ENCODE assay signal across 25 cellular contexts in genomic region chrX:29039501-29039900, GRCh38.
"Had no signal": no experiment of that assay in that cellular context is flagged by ENCODE, and none has a peak within 500 bp of the region (broad histone marks: within the 10 kb centered on the region; RNA-seq: fewer than 3 reads in every experiment).

No MANE protein-coding gene starts in this region.

- H3K27ac Mint-ChIP-seq: immature natural killer cell; naive B cell; natural killer cell; stimulated activated naive CD8-positive, alpha-beta T cell treated with anti-CD3 and anti-CD28 coated beads, Interleukin-15, Interleukin-2, amounts not matched to agents 100 ng/mL and 50 ng/mL, for 24 hours; type B pancreatic cell had no signal

- H3K9me3 Mint-ChIP-seq: natural killer cell; stimulated activated naive CD8-positive, alpha-beta T cell treated with anti-CD3 and anti-CD28 coated beads, Interleukin-15, Interleukin-2, amounts not matched to agents 100 ng/mL and 50 ng/mL, for 24 hours; type B pancreatic cell had no signal

- H3K27ac ChIP-seq: lower lobe of right lung, neutrophil, parathyroid adenoma, psoas muscle, skin epidermis, suprapubic skin, thoracic aorta, tibial artery, uterus had no signal

- H3K4me1 Mint-ChIP-seq: immature natural killer cell, naive B cell, natural killer cell had no signal

- H3K9me3 ChIP-seq: lower lobe of right lung, neutrophil, psoas muscle, suprapubic skin, thoracic aorta, tibial artery, uterus had no signal

- H3K79me2 ChIP-seq: parathyroid adenoma had no signal

- H3K36me3 ChIP-seq: lower lobe of right lung, neutrophil, suprapubic skin, thoracic aorta, tibial artery, uterus had no signal

- H2AFZ ChIP-seq: parathyroid adenoma had no signal

- H3K4me3 ChIP-seq: lower lobe of right lung, psoas muscle, skin epidermis, suprapubic skin, thoracic aorta, tibial artery, uterus had no signal

- H3K27me3 ChIP-seq: neutrophil, suprapubic skin, tibial artery, uterus had no signal

- H3K9ac ChIP-seq: parathyroid adenoma had no signal

- H3K36me3 Mint-ChIP-seq: naive B cell, natural killer cell, type B pancreatic cell had no signal

- ATAC-seq: lower lobe of right lung, natural killer cell, psoas muscle, sciatic nerve had no signal

- H3K27me3 Mint-ChIP-seq: naive B cell; stimulated activated naive CD8-positive, alpha-beta T cell treated with anti-CD3 and anti-CD28 coated beads, Interleukin-15, Interleukin-2, amounts not matched to agents 100 ng/mL and 50 ng/mL, for 24 hours; type B pancreatic cell had no signal

- DNase-seq: head of caudate nucleus; hypothalamus; immature natural killer cell; lower lobe of right lung; mammary epithelial cell; mesenchymal stem cell; naive B cell; natural killer cell; occipital lobe; psoas muscle; stimulated activated CD4-positive, alpha-beta T cell treated with anti-CD3 and anti-CD28 coated beads, Interleukin-12 subunit alpha, Interleukin-12 subunit beta, amount 100 ng/mL, for 4 hours; stimulated activated CD4-positive, alpha-beta T cell treated with anti-CD3 and anti-CD28 coated beads, Interleukin-15, amount 100 ng/mL, for 24 hours; stimulated activated CD4-positive, alpha-beta T cell treated with anti-CD3 and anti-CD28 coated beads, Interleukin-2, amount 100 ng/mL, for 24 hours; stimulated activated CD4-positive, alpha-beta T cell treated with anti-CD3 and anti-CD28 coated beads, Interleukin-4, amount 100 ng/mL, for 1 hour; stimulated activated naive CD4-positive, alpha-beta T cell; tibial artery; uterus had no signal

- H3K4me1 ChIP-seq: lower lobe of right lung, parathyroid adenoma, psoas muscle, suprapubic skin, tibial artery, uterus had no signal

- H3K4me3 Mint-ChIP-seq: immature natural killer cell; naive B cell; natural killer cell; stimulated activated naive CD8-positive, alpha-beta T cell treated with anti-CD3 and anti-CD28 coated beads, Interleukin-15, Interleukin-2, amounts not matched to agents 100 ng/mL and 50 ng/mL, for 24 hours; type B pancreatic cell had no signal
